25 cellular contexts compared by ENCODE assay signal in the genomic region with DNA sequence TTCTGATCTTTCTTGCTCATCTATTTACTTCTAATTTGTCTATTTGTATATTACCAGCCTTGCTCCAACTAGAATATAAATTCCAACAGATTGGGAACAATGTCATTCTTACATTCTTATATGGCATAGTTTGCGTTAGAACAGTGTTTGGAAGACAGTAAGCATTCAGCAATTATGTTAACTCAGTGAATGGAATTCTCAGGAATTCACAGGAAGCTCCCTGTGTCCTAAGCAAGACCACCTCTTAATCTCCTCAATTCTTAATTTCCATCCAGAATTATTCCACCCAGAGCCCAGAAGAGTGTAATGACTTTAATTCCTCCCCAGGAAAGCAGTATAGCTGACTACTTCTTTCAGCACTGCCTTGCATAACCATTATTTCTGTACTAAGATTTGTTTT. TPM values are rescaled to one million over a fixed set of nuclear protein-coding genes. Genes with fewer than 3 reads are reported as not detected.
A peak's percentile ranks its signal among the peaks of the same experiment; 100 is the strongest.
DNase-seq lines count a peak whose midpoint lies in the region; ATAC-seq and TF ChIP-seq lines count a peak whose summit lies in the region.
"Had no signal": no experiment of that assay in that cellular context is flagged by ENCODE, and none has a peak within 500 bp of the region (broad histone marks: within the 10 kb centered on the region; RNA-seq: fewer than 3 reads in every experiment).

No MANE protein-coding gene starts in this region.

- H4K91ac ChIP-seq in H9 (ENCODE audit: insufficient read length, low read depth, low read length): no peak overlapping the region

- no peaks in the 10 kb centered on the region for H3K9me3 ChIP-seq in H9 (ENCODE audit: control insufficient read depth, low read depth, low read length)
- H3K9me3 ChIP-seq in iPS-20b (ENCODE audit: insufficient read depth, low read depth, low read length): no peaks in the 10 kb centered on the region
- no peaks in the 10 kb centered on the region for H3K9me3 ChIP-seq in A673 (ENCODE audit: low read depth, low read length, poor library complexity, severe bottlenecking)
- H3K9me3 ChIP-seq: BLaER1 treated with 17β-estradiol and CSF1 and Interleukin-3, amounts not matched to agents 10 nM and 100 nM had no signal

- POLR2A ChIA-PET in WTC11 (lab: Charles Lee): interaction anchor here (1.0 kb wide), 1 partner anchor 19 kb away, joined by 4 read pairs; a partner anchor contains a TSS
- POLR2A ChIA-PET in A673 (lab: Charles Lee; ENCODE audit: low non-redundant PET): no interaction called here

- no peak for ATAC-seq in WTC11
- ATAC-seq in HG03432 (IDR thresholded peaks at IDR 0.05; ENCODE audit: unreplicated experiment): no peak
- ATAC-seq: CD8-positive, alpha-beta T cell; GM12878 had no signal

- no peak overlapping the region for H3K18ac ChIP-seq in H9 (ENCODE audit: insufficient read length, low read depth, low read length)

- H3T11ph ChIP-seq in H9 (ENCODE audit: low read length): no peak overlapping the region

- H3K36me3 Mint-ChIP-seq in H9 (ENCODE audit: insufficient read depth in 1 of 3, low read depth in 3 of 3) (peaks cover 0 to 4% (median 0%) of the 10 kb centered on the region in 3 experiments; a peak in 2 of 7 replicates), WTC11 (no peaks in the 10 kb centered on the region)
- H3K36me3 Mint-ChIP-seq in T-helper 2 cell treated with Interferon-gamma antibody and Interleukin-4, amounts not matched to agents 5 μg/mL and 100 μg/mL, for 36 hours (ENCODE audit: low read depth): no peaks in the 10 kb centered on the region
- H3K36me3 Mint-ChIP-seq: CD8-positive, alpha-beta T cell had no signal

- no peaks in the 10 kb centered on the region for H3K79me2 ChIP-seq in H9 (ENCODE audit: insufficient read depth, low read length)

- no peaks in the 10 kb centered on the region for H3K79me1 ChIP-seq in H9 (ENCODE audit: insufficient read depth, low read depth, low read length, poor library complexity, severe bottlenecking)

- no peaks in the 10 kb centered on the region for H4K20me1 ChIP-seq in H9 (ENCODE audit: control insufficient read depth, insufficient read depth, insufficient read length)
- H4K20me1 ChIP-seq: BLaER1 treated with 17β-estradiol and CSF1 and Interleukin-3, amounts not matched to agents 10 nM and 100 nM had no signal

- H3K27me3 Mint-ChIP-seq in H9 (ENCODE audit: low read depth): no peaks in the 10 kb centered on the region
- no peaks in the 10 kb centered on the region for H3K27me3 Mint-ChIP-seq in WTC11 (ENCODE audit: low read depth)
- no peaks in the 10 kb centered on the region for H3K27me3 Mint-ChIP-seq in T-helper 2 cell treated with Interferon-gamma antibody and Interleukin-4, amounts not matched to agents 5 μg/mL and 100 μg/mL, for 36 hours (ENCODE audit: low read depth)
- H3K27me3 Mint-ChIP-seq: B cell; CD4-positive, alpha-beta T cell had no signal

- no peak overlapping the region for H2AK5ac ChIP-seq in H9 (ENCODE audit: insufficient read length, low read length)

- no peak overlapping the region for H3K14ac ChIP-seq in H9 (ENCODE audit: insufficient read depth, low read length)

- no peak overlapping the region for H3K56ac ChIP-seq in H9 (ENCODE audit: insufficient read length, low read depth, low read length)

- H3K4me1 Mint-ChIP-seq in H9 (peaks cover 57 to 58% of the 10 kb centered on the region in 2 experiments), WTC11 (peaks cover 69% of the 10 kb centered on the region)
- no peaks in the 10 kb centered on the region for H3K4me1 Mint-ChIP-seq in T-helper 2 cell treated with Interferon-gamma antibody and Interleukin-4, amounts not matched to agents 5 μg/mL and 100 μg/mL, for 36 hours (ENCODE audit: low read depth)
- H3K4me1 Mint-ChIP-seq: B cell had no signal

- H3K4me1 ChIP-seq in H9 (ENCODE audit: insufficient read depth, low read length) (peaks cover 9% of the 10 kb centered on the region; the same call in 1 of the 2 replicates), iPS-20b (ENCODE audit: insufficient read depth, low read length) (peaks cover 47% of the 10 kb centered on the region), A673 (ENCODE audit: insufficient read depth, low read length, poor library complexity, severe bottlenecking) (no peaks in the 10 kb centered on the region)
- H3K4me1 ChIP-seq: BLaER1 treated with 17β-estradiol and CSF1 and Interleukin-3, amounts not matched to agents 10 nM and 100 nM had no signal

- H3K4me2 ChIP-seq in H9 (ENCODE audit: insufficient read depth, insufficient read length, low read length): peak overlapping the region; percentile 7
- H3K4me2 ChIP-seq: BLaER1 treated with 17β-estradiol and CSF1 and Interleukin-3, amounts not matched to agents 10 nM and 100 nM had no signal

- no peak for DNase-seq in H9
- DNase-seq in WTC11 (ENCODE audit: low spot score): no peak
- DNase-seq in NAMALWA (ENCODE audit: low spot score): no peak
- DNase-seq in T-helper 2 cell treated with Interferon-gamma antibody and Interleukin-4, amounts not matched to agents 5 μg/mL and 100 μg/mL, for 36 hours (ENCODE audit: low spot score): no peak
- DNase-seq in A673 (ENCODE audit: low spot score): no peak
- DNase-seq: 8988T; AML-193; CD4-positive, alpha-beta T cell; CD8-positive, alpha-beta T cell; COR-L47; DMS 273 treated with DMSO at 0.1 percent for 48 hours; DMS153; DMS53; DMS79; DND-41; EL; GDM1 had no signal

- no peak for TF ChIP-seq CTCF in H9 (conservative IDR thresholded peaks at IDR 0.05)
- no peak for TF ChIP-seq CTCF in WTC11 (IDR thresholded peaks at IDR 0.05)
- TF ChIP-seq CTCF in A673 (conservative IDR thresholded peaks at IDR 0.05; ENCODE audit: low read depth, low read length): no peak

- no peak overlapping the region for H2BK15ac ChIP-seq in H9 (ENCODE audit: low read depth, low read length)

- H3K23me2 ChIP-seq in H9 (ENCODE audit: insufficient read length, low read depth, low read length, poor library complexity, severe bottlenecking): no peaks in the 10 kb centered on the region

- H3K27ac Mint-ChIP-seq in H9 (peak overlapping the region; percentile 3 to 88 (median 83); a peak in 4 of 7 replicates), WTC11 (peak overlapping the region; percentile 38)
- no peak overlapping the region for H3K27ac Mint-ChIP-seq in T-helper 2 cell treated with Interferon-gamma antibody and Interleukin-4, amounts not matched to agents 5 μg/mL and 100 μg/mL, for 36 hours
- H3K27ac Mint-ChIP-seq: B cell; CD4-positive, alpha-beta T cell; CD8-positive, alpha-beta T cell had no signal

- H3K4me3 Mint-ChIP-seq in H9 (no peak overlapping the region), WTC11 (no peak overlapping the region)
- no peak overlapping the region for H3K4me3 Mint-ChIP-seq in T-helper 2 cell treated with Interferon-gamma antibody and Interleukin-4, amounts not matched to agents 5 μg/mL and 100 μg/mL, for 36 hours
- H3K4me3 Mint-ChIP-seq: B cell; CD4-positive, alpha-beta T cell; CD8-positive, alpha-beta T cell had no signal

- no TSS peak for BruUV-seq in A673 (replicated peaks; lab: Mats Ljungman, UMichigan)

- H3K27ac ChIP-seq in H9 (ENCODE audit: insufficient read length, low read depth, low read length): no peak overlapping the region
- H3K27ac ChIP-seq in iPS-20b (ENCODE audit: low read length): peak overlapping the region; percentile 43
- no peak overlapping the region for H3K27ac ChIP-seq in A673 (ENCODE audit: low read depth, low read length, poor library complexity, severe bottlenecking)
- H3K27ac ChIP-seq: BLaER1 treated with 17β-estradiol and CSF1 and Interleukin-3, amounts not matched to agents 10 nM and 100 nM; C4-2B had no signal

- H3K4me3 ChIP-seq in iPS-20b (ENCODE audit: low read length): no peak overlapping the region
- H3K4me3 ChIP-seq in A673 (ENCODE audit: low read depth, low read length, poor library complexity, severe bottlenecking): no peak overlapping the region
- H3K4me3 ChIP-seq: BLaER1 treated with 17β-estradiol and CSF1 and Interleukin-3, amounts not matched to agents 10 nM and 100 nM; GM12878 had no signal

- WGBS in H9 (ENCODE audit: extremely low coverage, insufficient read length, low lambda C conversion rate): no CpG with 5 or more reads among the region's 1 CpG

- H3K23ac ChIP-seq in H9 (ENCODE audit: insufficient read length, low read depth, low read length): no peak overlapping the region

- H4K5ac ChIP-seq in H9 (ENCODE audit: insufficient read length, low read depth, low read length): no peak overlapping the region

- no peaks in the 10 kb centered on the region for H3K36me3 ChIP-seq in iPS-20b (ENCODE audit: insufficient read depth, low read depth, low read length)
- no peaks in the 10 kb centered on the region for H3K36me3 ChIP-seq in A673 (ENCODE audit: insufficient read depth, low read length, poor library complexity, severe bottlenecking)
- H3K36me3 ChIP-seq: BLaER1 treated with 17β-estradiol and CSF1 and Interleukin-3, amounts not matched to agents 10 nM and 100 nM had no signal

- H3K9me3 Mint-ChIP-seq in H9 (no peaks in the 10 kb centered on the region), WTC11 (no peaks in the 10 kb centered on the region)
- no peaks in the 10 kb centered on the region for H3K9me3 Mint-ChIP-seq in T-helper 2 cell treated with Interferon-gamma antibody and Interleukin-4, amounts not matched to agents 5 μg/mL and 100 μg/mL, for 36 hours
- H3K9me3 Mint-ChIP-seq: CD4-positive, alpha-beta T cell; CD8-positive, alpha-beta T cell had no signal

- no peak overlapping the region for H2AFZ ChIP-seq in H9 (ENCODE audit: low read length)

- H2BK12ac ChIP-seq in H9 (ENCODE audit: insufficient read length, low read depth, low read length): no peak overlapping the region

- H4K8ac ChIP-seq in H9 (replicated peaks; ENCODE audit: insufficient read length, low read depth, low read length): no peak overlapping the region

- H3K4ac ChIP-seq in H9 (ENCODE audit: low read depth, low read length): no peak overlapping the region

- H3K9ac ChIP-seq in H9 (ENCODE audit: extremely low read depth, insufficient read length, low read length) (no peak overlapping the region), iPS-20b (ENCODE audit: low read depth, low read length) (0 out of 2 replicates have a peak overlapping the region, but pooled peaks have one; percentile 3)
- H3K9ac ChIP-seq: BLaER1 treated with 17β-estradiol and CSF1 and Interleukin-3, amounts not matched to agents 10 nM and 100 nM had no signal

- no peak overlapping the region for H2BK5ac ChIP-seq in H9 (ENCODE audit: insufficient read length, low read length)

- no peak overlapping the region for H2BK120ac ChIP-seq in H9 (ENCODE audit: low read depth, low read length, poor library complexity, severe bottlenecking)

- CTCF ChIA-PET in WTC11 (lab: Charles Lee): interaction anchor here (1.4 to 3.6 kb wide), 3 partner anchors 12 to 20 kb away, joined by 4 to 27 read pairs (median 6); a partner anchor contains a TSS
- CTCF ChIA-PET in A673 (lab: Charles Lee): no interaction called here

- no peaks in the 10 kb centered on the region for H3K27me3 ChIP-seq in H9 (ENCODE audit: insufficient read depth, low read length)
- no peaks in the 10 kb centered on the region for H3K27me3 ChIP-seq in iPS-20b (ENCODE audit: insufficient read depth, low read length)
- no peaks in the 10 kb centered on the region for H3K27me3 ChIP-seq in A673 (replicated peaks; ENCODE audit: insufficient read depth, low read depth, low read length, poor library complexity)
- H3K27me3 ChIP-seq: BLaER1 treated with 17β-estradiol and CSF1 and Interleukin-3, amounts not matched to agents 10 nM and 100 nM had no signal

- H2BK20ac ChIP-seq in H9 (ENCODE audit: low read depth, low read length, poor library complexity, severe bottlenecking): no peak overlapping the region

- intact Hi-C loops in A673 (cut with micrococcal nuclease; ENCODE audit: unreplicated experiment): no loop called here

RNA-seq across cellular contexts. Expression of a gene that starts 18.2 kb away (rescaled TPM):
- total RNA-seq in H9 (2021) (11.6 and 14.4 TPM in 2 replicates), WTC11 (2021) (8.1 to 8.7 TPM (median 8.6 TPM) in 3 replicates), A673 (2021) (not detected in 2 replicates)
- total RNA-seq: B cell; CD4-positive, alpha-beta T cell; CD8-positive, alpha-beta T cell; Daoy; G401; GM12878 had no signal
